In the genomic region with DNA sequence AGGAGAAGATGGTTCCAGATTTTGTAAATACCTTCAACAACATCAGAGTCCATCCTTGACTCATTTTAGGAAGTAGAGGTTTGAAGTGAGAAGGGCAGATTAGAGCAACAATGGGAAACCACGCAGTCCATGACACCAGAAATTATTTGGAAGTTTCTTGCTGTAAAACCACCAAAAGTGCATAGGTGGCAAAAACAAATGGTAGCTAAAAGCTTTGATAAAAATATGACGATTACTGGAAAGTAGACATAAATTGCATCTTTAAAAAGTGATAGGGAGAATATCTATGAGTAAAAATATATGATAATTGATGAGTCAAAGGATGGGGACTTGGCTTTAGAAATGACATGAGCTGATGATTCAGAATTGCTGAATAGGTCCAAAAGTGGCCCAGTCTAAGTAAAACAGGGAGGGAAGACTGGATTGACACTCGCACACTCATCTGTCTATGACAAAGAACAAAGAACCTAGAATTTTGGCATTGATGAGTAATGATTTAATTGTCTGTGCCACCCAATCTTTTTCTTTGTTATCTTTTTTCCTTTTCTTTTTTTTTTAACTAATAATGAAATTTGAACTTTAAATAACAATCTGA, we compare ENCODE assay signal across 17 cellular contexts.
DNase-seq lines count a peak whose midpoint lies in the region; ATAC-seq, FAIRE-seq and TF ChIP-seq lines count a peak whose summit lies in the region.
"Had no signal": no experiment of that assay in that cellular context is flagged by ENCODE, and none has a peak within 500 bp of the region (broad histone marks: within the 10 kb centered on the region; RNA-seq: fewer than 3 reads in every experiment).

No MANE protein-coding gene starts in this region.

- TF ChIP-seq EP300 in SK-N-SH (IDR thresholded peaks at IDR 0.05; ENCODE audit: borderline replicate concordance in 1 of 2, low read depth in 1 of 2, low read length in 1 of 2) (no peak), H1 (IDR thresholded peaks at IDR 0.05; ENCODE audit: borderline replicate concordance in 1 of 2, low read depth in 2 of 2, low read length in 2 of 2) (no peak)

- H2AK5ac ChIP-seq in H1 (ENCODE audit: low read depth, low read length) = no peak overlapping the region

- DNase-seq in SK-N-SH (no peak), H1 (ENCODE audit: low read depth in 1 of 2, low spot score in 2 of 2) (no peak), putamen (ENCODE audit: low spot score) (peak; percentile 49), DMS153 (lab: John Stamatoyannopoulos, UW) (no peak), DMS79 treated with DMSO at 0.1 percent for 48 hours (lab: John Stamatoyannopoulos, UW) (no peak), ecto neural progenitor cell (ENCODE audit: low spot score) (no peak)
- DNase-seq: GF-D8, NCI-H1417, NCI-H187 treated with DMSO at 0.1 percent for 48 hours, NCI-H226, NCI-H524, NCI-H82, RPMI8226, SHP77 treated with DMSO at 0.1 percent for 48 hours had no signal

- H3K4me3 ChIP-seq in SK-N-SH (ENCODE audit: low read depth in 2 of 2, low read length in 1 of 2) (no peak overlapping the region), H1 (ENCODE audit: extremely low read depth in 1 of 4, insufficient read depth in 2 of 4, low read depth in 3 of 4, low read length in 4 of 4) (no peak overlapping the region)

- H3K36me3 ChIP-seq in SK-N-SH (replicated peaks in 1 of 2; ENCODE audit: control insufficient read depth in 1 of 2, insufficient read depth in 2 of 2, low read length in 1 of 2) (no peaks in the 10 kb centered on the region), H1 (ENCODE audit: control insufficient read depth in 2 of 4, insufficient read depth in 4 of 4, low read length in 3 of 4) (no peaks in the 10 kb centered on the region; a peak in 1 of 8 replicates)

- H4K20me1 ChIP-seq in SK-N-SH (ENCODE audit: insufficient read depth) = no peaks in the 10 kb centered on the region
- no peaks in the 10 kb centered on the region for H4K20me1 ChIP-seq in H1 (replicated peaks in 1 of 2; ENCODE audit: control insufficient read depth in 1 of 2, insufficient read depth in 2 of 2, low read length in 2 of 2)

- POLR2A ChIA-PET in SK-N-SH (lab: Yijun Ruan, JAX) (no interaction called here), H1 (lab: Charles Lee; ENCODE audit: partially characterized antibody) (no interaction called here)

- CTCF ChIA-PET in SK-N-SH (lab: Yijun Ruan, JAX) (interaction anchor here (1.1 kb wide), 1 partner anchor 16 kb away, joined by 3 read pairs; no protein-coding TSS in a partner anchor), H1 (lab: Charles Lee; ENCODE audit: partially characterized antibody) (interaction anchor here (1.2 kb wide), 1 partner anchor 14 kb away, joined by 4 read pairs; no protein-coding TSS in a partner anchor)

- no peak overlapping the region for H2BK20ac ChIP-seq in H1 (ENCODE audit: low read length)

- no peak overlapping the region for H4K91ac ChIP-seq in H1 (replicated peaks; ENCODE audit: insufficient read length, low read length)

- no peaks in the 10 kb centered on the region for H3K27me3 ChIP-seq in SK-N-SH (ENCODE audit: insufficient read depth)
- no peaks in the 10 kb centered on the region for H3K27me3 ChIP-seq in H1 (replicated peaks in 1 of 4; ENCODE audit: control insufficient read depth in 3 of 4, extremely low read depth in 1 of 4, insufficient read depth in 3 of 4, low read length in 3 of 4)

- 49% methylated on average over 3 of the region's 3 CpGs for WGBS in SK-N-SH (ENCODE audit: low lambda C conversion rate)
- 88% methylated on average over 3 of the region's 3 CpGs; no CpG with 5 or more reads in 1 of the 2 experiments for WGBS in H1 (ENCODE audit: extremely low coverage in 1 of 2, insufficient coverage in 1 of 2, insufficient read length in 1 of 2, insufficient replicate concordance in 2 of 2, low coverage in 1 of 2, low lambda C conversion rate in 2 of 2, missing lambda C conversion rate in 1 of 2), 2 experiments

- H3K27ac ChIP-seq in SK-N-SH (ENCODE audit: low read depth in 2 of 2, low read length in 1 of 2) (no peak overlapping the region), H1 (ENCODE audit: low read depth, low read length) (no peak overlapping the region)
- H3K27ac ChIP-seq: 22Rv1 had no signal

- no peak overlapping the region for H3K18ac ChIP-seq in H1 (ENCODE audit: extremely low read depth, low read length)

- H3K79me2 ChIP-seq in SK-N-SH (ENCODE audit: insufficient read depth) = no peaks in the 10 kb centered on the region
- no peaks in the 10 kb centered on the region for H3K79me2 ChIP-seq in H1 (ENCODE audit: control insufficient read depth in 1 of 2, insufficient read depth in 2 of 2, low read length in 2 of 2)

- no peak overlapping the region for H4K8ac ChIP-seq in H1 (ENCODE audit: extremely low read depth, insufficient read depth, low read length)

- 0 out of 2 replicates have a peak overlapping the region, but pooled peaks have one; percentile 57 for H2AFZ ChIP-seq in SK-N-SH (ENCODE audit: low read depth)
- H2AFZ ChIP-seq in H1 (ENCODE audit: low read length) = 0 out of 2 replicates have a peak overlapping the region, but pooled peaks have one; percentile 70

- H3K9me3 ChIP-seq in SK-N-SH (no peaks in the 10 kb centered on the region), H1 (ENCODE audit: insufficient read depth in 2 of 2, low read depth in 1 of 2, low read length in 1 of 2) (no peaks in the 10 kb centered on the region)

- TF ChIP-seq CTCF in SK-N-SH (IDR thresholded peaks at IDR 0.05) = no peak
- TF ChIP-seq CTCF in H1 (IDR thresholded peaks at IDR 0.05; ENCODE audit: control extremely low read depth in 1 of 3, insufficient read depth in 1 of 3, low read depth in 1 of 3, low read length in 3 of 3) = no peak

- no peak overlapping the region for H2BK12ac ChIP-seq in H1 (ENCODE audit: low read depth, low read length)

- TF ChIP-seq RAD21 in SK-N-SH (IDR thresholded peaks at IDR 0.05; ENCODE audit: low read length) (no peak), H1 (IDR thresholded peaks at IDR 0.05 in 1 of 2, conservative IDR thresholded peaks at IDR 0.05 in 1 of 2; ENCODE audit: low read depth in 2 of 2, low read length in 2 of 2) (no peak)

- H3K9ac ChIP-seq in SK-N-SH (no peak overlapping the region), H1 (replicated peaks in 1 of 4; ENCODE audit: extremely low read depth in 1 of 4, low read depth in 3 of 4, low read length in 3 of 4) (no peak overlapping the region)

- no peak overlapping the region for H3K14ac ChIP-seq in H1 (ENCODE audit: insufficient read length)

- no peak overlapping the region for H3K4ac ChIP-seq in H1 (replicated peaks; ENCODE audit: insufficient read length, low read depth, low read length)

- TF ChIP-seq POLR2A in H1 (IDR thresholded peaks at IDR 0.05; ENCODE audit: control extremely low read depth in 1 of 2, low read depth in 2 of 2, low read length in 2 of 2) = no peak

- no peak overlapping the region for H3K23ac ChIP-seq in H1 (ENCODE audit: insufficient read length)

- no peak overlapping the region for H2BK5ac ChIP-seq in H1 (ENCODE audit: low read depth, low read length)

- no peak overlapping the region for H4K5ac ChIP-seq in H1 (ENCODE audit: insufficient read length, low read depth, low read length)

- H3K56ac ChIP-seq in H1 (replicated peaks; ENCODE audit: insufficient read length, low read depth, low read length) = no peak overlapping the region

- no peak overlapping the region for H2BK120ac ChIP-seq in H1 (replicated peaks; ENCODE audit: low read depth, low read length)

- H3K79me1 ChIP-seq in H1 (ENCODE audit: low read depth, low read length) = no peaks in the 10 kb centered on the region

- H2BK15ac ChIP-seq in H1 (ENCODE audit: low read length) = no peak overlapping the region

- no peaks in the 10 kb centered on the region for H3K4me1 ChIP-seq in SK-N-SH (ENCODE audit: control insufficient read depth in 1 of 2, insufficient read depth in 2 of 2, low read depth in 1 of 2, low read length in 1 of 2)
- H3K4me1 ChIP-seq in H1 (replicated peaks in 1 of 4; ENCODE audit: control insufficient read depth in 3 of 4, insufficient read depth in 4 of 4, low read length in 3 of 4) = no peaks in the 10 kb centered on the region

- ATAC-seq in SK-N-SH treated with all-trans-retinoic acid at 6 μM for 48 hours = no peak
- peak; percentile 15 for ATAC-seq in HG03442 (IDR thresholded peaks at IDR 0.05; ENCODE audit: unreplicated experiment)

- H3K23me2 ChIP-seq in H1 (ENCODE audit: low read depth, low read length) = no peaks in the 10 kb centered on the region

- peaks cover 4% of the 10 kb centered on the region for H3F3A ChIP-seq in SK-N-SH (replicated peaks; ENCODE audit: insufficient read depth)

- no peak for FAIRE-seq in H1 (lab: Jason Lieb, UNC)

- no peaks in the 10 kb centered on the region for H3K9me2 ChIP-seq in SK-N-SH

- no peak overlapping the region for H3K4me2 ChIP-seq in SK-N-SH
- no peak overlapping the region for H3K4me2 ChIP-seq in H1 (ENCODE audit: insufficient read depth in 1 of 2, low read depth in 2 of 2, low read length in 2 of 2)

TF ChIP-seq in SK-N-SH, 30 proteins besides CTCF, POLR2A, EP300 and RAD21 (continues in another document):
- no peak for TF ChIP-seq YY1 (IDR thresholded peaks at IDR 0.05; ENCODE audit: low read depth)

TF ChIP-seq in SK-N-SH treated with all-trans-retinoic acid at 6 μM for 48 hours, 23 proteins besides CTCF, POLR2A, EP300 and RAD21 (continues in another document):
- TF ChIP-seq PPARA (CRISPR knock-in tag; IDR thresholded peaks at IDR 0.05; ENCODE audit: borderline replicate concordance) (no peak), OSR1 (CRISPR knock-in tag; IDR thresholded peaks at IDR 0.05) (no peak)

TF ChIP-seq in H1, 55 proteins besides CTCF, POLR2A, EP300 and RAD21 (continues in another document):
- TF ChIP-seq, protein P1, sequence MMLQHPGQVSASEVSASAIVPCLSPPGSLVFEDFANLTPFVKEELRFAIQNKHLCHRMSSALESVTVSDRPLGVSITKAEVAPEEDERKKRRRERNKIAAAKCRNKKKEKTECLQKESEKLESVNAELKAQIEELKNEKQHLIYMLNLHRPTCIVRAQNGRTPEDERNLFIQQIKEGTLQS (IDR thresholded peaks at IDR 0.05; ENCODE audit: insufficient read depth, low read depth, low read length) = no peak
- TF ChIP-seq TCF12 (IDR thresholded peaks at IDR 0.05; ENCODE audit: low read depth, low read length) (no peak), KDM4A (IDR thresholded peaks at IDR 0.05; ENCODE audit: low read depth, low read length, severe bottlenecking) (no peak), EGR1 (IDR thresholded peaks at IDR 0.05; ENCODE audit: borderline replicate concordance, low read depth, low read length) (no peak), JUND (IDR thresholded peaks at IDR 0.05; ENCODE audit: low read length) (no peak), JUN (IDR thresholded peaks at IDR 0.05; ENCODE audit: low read depth, low read length) (no peak), CHD1 (IDR thresholded peaks at IDR 0.05; ENCODE audit: low read depth, low read length) (no peak)
- TF ChIP-seq, protein P2, sequence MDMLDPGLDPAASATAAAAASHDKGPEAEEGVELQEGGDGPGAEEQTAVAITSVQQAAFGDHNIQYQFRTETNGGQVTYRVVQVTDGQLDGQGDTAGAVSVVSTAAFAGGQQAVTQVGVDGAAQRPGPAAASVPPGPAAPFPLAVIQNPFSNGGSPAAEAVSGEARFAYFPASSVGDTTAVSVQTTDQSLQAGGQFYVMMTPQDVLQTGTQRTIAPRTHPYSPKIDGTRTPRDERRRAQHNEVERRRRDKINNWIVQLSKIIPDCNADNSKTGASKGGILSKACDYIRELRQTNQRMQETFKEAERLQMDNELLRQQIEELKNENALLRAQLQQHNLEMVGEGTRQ (IDR thresholded peaks at IDR 0.05; ENCODE audit: low read length) = no peak
